25 cellular contexts compared by ENCODE assay signal in the genomic region with DNA sequence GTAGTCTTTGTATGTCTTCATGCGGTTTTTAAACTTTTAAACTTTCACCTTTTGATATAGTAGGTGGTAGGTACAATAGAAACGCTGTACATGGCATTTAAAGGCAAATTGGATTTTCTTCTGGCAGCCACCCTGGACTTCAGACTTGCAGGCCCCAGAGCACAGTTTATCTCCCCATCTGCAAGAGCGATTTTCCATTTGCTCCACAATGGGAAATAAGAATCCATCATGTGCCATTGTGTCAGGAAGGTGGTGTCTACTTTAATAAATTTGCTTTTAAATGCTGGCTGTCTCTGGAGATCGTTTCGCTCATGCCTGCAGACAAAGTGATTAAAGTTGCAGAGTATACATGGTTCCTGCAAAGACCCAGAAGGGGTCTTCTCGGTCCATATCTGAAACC. TPM values are rescaled to one million over a fixed set of nuclear protein-coding genes. Genes with fewer than 3 reads are reported as not detected.
DNase-seq lines count a peak whose midpoint lies in the region; ATAC-seq and TF ChIP-seq lines count a peak whose summit lies in the region.
"Had no signal": no experiment of that assay in that cellular context is flagged by ENCODE, and none has a peak within 500 bp of the region (broad histone marks: within the 10 kb centered on the region; RNA-seq: fewer than 3 reads in every experiment).

No MANE protein-coding gene starts in this region.

- TF ChIP-seq CTCF in lower lobe of right lung (IDR thresholded peaks at IDR 0.05) (no peak), type B pancreatic cell (conservative IDR thresholded peaks at IDR 0.05) (no peak)

- no peaks in the 10 kb centered on the region; the same call in 1 of the 2 replicates for H3K36me3 ChIP-seq in SK-N-MC (ENCODE audit: insufficient read depth, low read length)
- H3K36me3 ChIP-seq in lower lobe of right lung: no peaks in the 10 kb centered on the region
- H3K36me3 ChIP-seq: SJCRH30 had no signal

- H3K27ac Mint-ChIP-seq in type B pancreatic cell: peak overlapping the region; percentile 22
- H3K27ac Mint-ChIP-seq: CD8-positive, alpha-beta T cell had no signal

- H3K4me3 ChIP-seq in SK-N-MC: no peak overlapping the region
- H3K4me3 ChIP-seq in lower lobe of right lung: no peak overlapping the region
- H3K4me3 ChIP-seq: A549, GM12878, SJCRH30 had no signal

- intact Hi-C loops in lower lobe of right lung (cut with DNase I): no loop called here

- ATAC-seq in lower lobe of right lung (no peak), HG03135 (IDR thresholded peaks at IDR 0.05; ENCODE audit: unreplicated experiment) (no peak), HG02973 (IDR thresholded peaks at IDR 0.05; ENCODE audit: unreplicated experiment) (no peak)
- ATAC-seq: A549; CD8-positive, alpha-beta T cell; GM12878; PC-3; Right ventricle myocardium inferior had no signal

- H3K4me1 Mint-ChIP-seq in type B pancreatic cell (ENCODE audit: unreplicated experiment): peaks cover 65% of the 10 kb centered on the region

- no peaks in the 10 kb centered on the region for H3K9me3 Mint-ChIP-seq in type B pancreatic cell
- H3K9me3 Mint-ChIP-seq: CD8-positive, alpha-beta T cell had no signal

- H3K27me3 Mint-ChIP-seq in type B pancreatic cell: no peaks in the 10 kb centered on the region

- DNase-seq in NCI-H2227 (lab: John Stamatoyannopoulos, UW; ENCODE audit: unreplicated experiment) (peak; percentile 50), SK-N-MC (ENCODE audit: low read depth, low spot score) (no peak), lower lobe of right lung (peak; percentile 1), type B pancreatic cell (ENCODE audit: extremely low spot score, unreplicated experiment) (no peak), AML-193 (lab: John Stamatoyannopoulos, UW) (no peak)
- DNase-seq: Caco-2; CD8-positive, alpha-beta T cell; GOT3; HCEC 1CT; Karpas-422; NCI-H1092; NCI-H1417 treated with DMSO at 0.1 percent for 48 hours; NCI-H1694 treated with DMSO at 0.1 percent for 48 hours; NCI-H2081; NCI-H2171; NCI-H524; NCI-H774; PC-3; SJCRH30 had no signal

- H3K9ac ChIP-seq in SK-N-MC (ENCODE audit: insufficient read length): no peak overlapping the region

- no peaks in the 10 kb centered on the region for H3K27me3 ChIP-seq in lower lobe of right lung (ENCODE audit: low read depth)
- H3K27me3 ChIP-seq: SJCRH30 had no signal

- no peaks in the 10 kb centered on the region for H3K36me3 Mint-ChIP-seq in type B pancreatic cell
- H3K36me3 Mint-ChIP-seq: CD8-positive, alpha-beta T cell had no signal

- peak overlapping the region; percentile 20 for H3K4me3 Mint-ChIP-seq in type B pancreatic cell
- H3K4me3 Mint-ChIP-seq: CD8-positive, alpha-beta T cell had no signal

- H3K4me1 ChIP-seq in lower lobe of right lung: peaks cover 32% of the 10 kb centered on the region

- H3K9me3 ChIP-seq in SK-N-MC (ENCODE audit: low read depth, low read length) (no peaks in the 10 kb centered on the region), lower lobe of right lung (no peaks in the 10 kb centered on the region)
- H3K9me3 ChIP-seq: A549, Caco-2, SJCRH30 had no signal

- H3K27ac ChIP-seq in SK-N-MC (peak overlapping the region; percentile 70; the same call in 1 of the 2 replicates), lower lobe of right lung (no peak overlapping the region)
- H3K27ac ChIP-seq: A549, C4-2B, SJCRH30 had no signal

RNA-seq across cellular contexts. Expression of gene UNC5B, which starts 38.9 kb away (rescaled TPM):
- total RNA-seq in lower lobe of right lung: 22.2 TPM
- total RNA-seq in type B pancreatic cell (ENCODE audit: low replicate concordance): 16.3 and 22.4 TPM in 2 replicates

Comparison
In these comparisons a context has a peak if more than half of its experiments do, and no peak if none do; other contexts are left out.
1. DNase-seq: peak in NCI-H2227 (single experiment) and lower lobe of right lung (single experiment); none in SK-N-MC (single experiment), type B pancreatic cell (single experiment) and AML-193 (0 of 2).